27 cellular contexts compared by ENCODE assay signal in genomic region chr4:134122903-134123302, GRCh38.
A peak's percentile ranks its signal among the peaks of the same experiment; 100 is the strongest.
DNase-seq lines count a peak whose midpoint lies in the region; ATAC-seq, FAIRE-seq and TF ChIP-seq lines count a peak whose summit lies in the region.
"Had no signal": no experiment of that assay in that cellular context is flagged by ENCODE, and none has a peak within 500 bp of the region (broad histone marks: within the 10 kb centered on the region; RNA-seq: fewer than 3 reads in every experiment).

No MANE protein-coding gene starts in this region.

- intact Hi-C loops in HepG2 (cut with micrococcal nuclease; ENCODE audit: unreplicated experiment) (no loop called here), right lobe of liver (cut with DNase I) (no loop called here)

- DNase-seq in HepG2 (ENCODE audit: low spot score) (no peak), right lobe of liver (no peak)
- DNase-seq: 8988T; ACHN; AML-193; BE2C; C1 segment of cervical spinal cord; Caco-2; Calu3; CD4-positive, alpha-beta memory T cell; CD4-positive, alpha-beta T cell; CD4-positive, CD25-positive, alpha-beta regulatory T cell; CD8-positive, alpha-beta memory T cell; CD8-positive, alpha-beta T cell; COR-L47; DMS 273 treated with DMSO at 0.1 percent for 48 hours; DMS153; DMS53; DMS79; DMS79 treated with DMSO at 0.1 percent for 48 hours; DND-41; EL had no signal

- no peak for TF ChIP-seq RAD21 in HepG2 (CRISPR knock-in tag; IDR thresholded peaks at IDR 0.05)

- no peak overlapping the region for H2AFZ ChIP-seq in HepG2 (ENCODE audit: low read length)

- TF ChIP-seq POLR2A in HepG2 (IDR thresholded peaks at IDR 0.05; ENCODE audit: insufficient read depth in 1 of 2, low read depth in 2 of 2, low read length in 2 of 2) (no peak), right lobe of liver (IDR thresholded peaks at IDR 0.05) (no peak)

- no peak overlapping the region for H3K4me2 ChIP-seq in HepG2 (ENCODE audit: low read depth, low read length)
- H3K4me2 ChIP-seq: A549; BLaER1; BLaER1 treated with 17β-estradiol and CSF1 and Interleukin-3, amounts not matched to agents 10 nM and 100 nM had no signal

- H3K4me3 ChIP-seq in HepG2 (replicated peaks in 1 of 3; ENCODE audit: insufficient read depth in 1 of 3, low read depth in 2 of 3, low read length in 3 of 3): no peak overlapping the region
- no peak overlapping the region for H3K4me3 ChIP-seq in right lobe of liver
- H3K4me3 ChIP-seq: A549; BLaER1; BLaER1 treated with 17β-estradiol and CSF1 and Interleukin-3, amounts not matched to agents 10 nM and 100 nM had no signal

- no peak for ATAC-seq in HepG2
- no peak for ATAC-seq in right lobe of liver
- ATAC-seq: A549; CD8-positive, alpha-beta T cell had no signal

- CTCF ChIA-PET in HepG2 (lab: Yijun Ruan, JAX; ENCODE audit: low intra/inter-chr PET ratio, low total read pairs): no interaction called here

- 0% methylated on average over 1 of the region's 1 CpG for WGBS in HepG2 (ENCODE audit: low lambda C conversion rate)
- WGBS in right lobe of liver (ENCODE audit: insufficient coverage, low coverage, low lambda C conversion rate, missing lambda C conversion rate): 29% methylated on average over 1 of the region's 1 CpG

- no peak for FAIRE-seq in HepG2 (lab: Jason Lieb, UNC)
- FAIRE-seq: A549 had no signal

- no TSS peak for BruUV-seq in HepG2 (replicated peaks; lab: Mats Ljungman, UMichigan)

- H3K27me3 ChIP-seq in HepG2 (ENCODE audit: control insufficient read depth in 1 of 2, insufficient read depth in 2 of 2, low read length in 2 of 2) (no peaks in the 10 kb centered on the region), right lobe of liver (no peaks in the 10 kb centered on the region)
- H3K27me3 ChIP-seq: BE2C; BLaER1; BLaER1 treated with 17β-estradiol and CSF1 and Interleukin-3, amounts not matched to agents 10 nM and 100 nM had no signal

- H3K27ac ChIP-seq in HepG2 (ENCODE audit: extremely low read length, insufficient read depth, low read length) (no peak overlapping the region), right lobe of liver (no peak overlapping the region)
- H3K27ac ChIP-seq: 22Rv1; A549; BLaER1; BLaER1 treated with 17β-estradiol and CSF1 and Interleukin-3, amounts not matched to agents 10 nM and 100 nM; C4-2B had no signal

- H3K9me3 ChIP-seq in HepG2 (ENCODE audit: low read length) (no peaks in the 10 kb centered on the region), right lobe of liver (no peaks in the 10 kb centered on the region)
- H3K9me3 ChIP-seq: A549; BE2C; BLaER1; BLaER1 treated with 17β-estradiol and CSF1 and Interleukin-3, amounts not matched to agents 10 nM and 100 nM; Caco-2 had no signal

- TF ChIP-seq CTCF in HepG2 (CRISPR knock-in tag; IDR thresholded peaks at IDR 0.05): no peak
- TF ChIP-seq CTCF in right lobe of liver (IDR thresholded peaks at IDR 0.05): no peak

- H3K36me3 ChIP-seq in HepG2 (replicated peaks in 1 of 2; ENCODE audit: control insufficient read depth in 1 of 2, insufficient read depth in 2 of 2, low read length in 2 of 2) (no peaks in the 10 kb centered on the region), right lobe of liver (no peaks in the 10 kb centered on the region)
- H3K36me3 ChIP-seq: BE2C; BLaER1; BLaER1 treated with 17β-estradiol and CSF1 and Interleukin-3, amounts not matched to agents 10 nM and 100 nM had no signal

- in situ Hi-C loops in HepG2 (cut with HindIII; ENCODE audit: extremely low pct_ligation_motif_present, low pct_unique_long_range_greater_than_20kb): no loop called here

- H3K79me2 ChIP-seq in HepG2 (ENCODE audit: insufficient read depth, low read length): no peaks in the 10 kb centered on the region

- POLR2A ChIA-PET in HepG2 (lab: Yijun Ruan, JAX): no interaction called here

- no peak for TF ChIP-seq EP300 in HepG2 (IDR thresholded peaks at IDR 0.05; ENCODE audit: low read depth in 2 of 2, low read length in 2 of 2)
- no peak for TF ChIP-seq EP300 in HepG2 (CRISPR knock-in tag; IDR thresholded peaks at IDR 0.05; ENCODE audit: borderline replicate concordance)

- no peak overlapping the region for H3K9ac ChIP-seq in HepG2 (ENCODE audit: insufficient read depth, low read depth, low read length)
- H3K9ac ChIP-seq: BLaER1; BLaER1 treated with 17β-estradiol and CSF1 and Interleukin-3, amounts not matched to agents 10 nM and 100 nM had no signal

- no peaks in the 10 kb centered on the region for H3K4me1 ChIP-seq in HepG2 (ENCODE audit: insufficient read depth, low read length)
- no peaks in the 10 kb centered on the region for H3K4me1 ChIP-seq in right lobe of liver
- H3K4me1 ChIP-seq: A549; BLaER1 treated with 17β-estradiol and CSF1 and Interleukin-3, amounts not matched to agents 10 nM and 100 nM; Caco-2 had no signal

- H4K20me1 ChIP-seq in HepG2 (ENCODE audit: insufficient read depth, low read length): no peaks in the 10 kb centered on the region
- H4K20me1 ChIP-seq: BLaER1; BLaER1 treated with 17β-estradiol and CSF1 and Interleukin-3, amounts not matched to agents 10 nM and 100 nM had no signal

TF ChIP-seq in HepG2, 621 proteins besides CTCF, POLR2A, EP300 and RAD21:
- TF ChIP-seq CREB1 (IDR thresholded peaks at IDR 0.05) (peak; percentile 75), CREB1 (CRISPR knock-in tag; IDR thresholded peaks at IDR 0.05) (no peak), TBL1XR1 (IDR thresholded peaks at IDR 0.05; ENCODE audit: borderline replicate concordance, low read length, partially characterized antibody) (no peak), ATF7 (IDR thresholded peaks at IDR 0.05) (peak; percentile 61), ATF7 (CRISPR knock-in tag; IDR thresholded peaks at IDR 0.05) (no peak)
TF ChIP-seq in HepG2: peak in this region for 2.
